In the genomic region with DNA sequence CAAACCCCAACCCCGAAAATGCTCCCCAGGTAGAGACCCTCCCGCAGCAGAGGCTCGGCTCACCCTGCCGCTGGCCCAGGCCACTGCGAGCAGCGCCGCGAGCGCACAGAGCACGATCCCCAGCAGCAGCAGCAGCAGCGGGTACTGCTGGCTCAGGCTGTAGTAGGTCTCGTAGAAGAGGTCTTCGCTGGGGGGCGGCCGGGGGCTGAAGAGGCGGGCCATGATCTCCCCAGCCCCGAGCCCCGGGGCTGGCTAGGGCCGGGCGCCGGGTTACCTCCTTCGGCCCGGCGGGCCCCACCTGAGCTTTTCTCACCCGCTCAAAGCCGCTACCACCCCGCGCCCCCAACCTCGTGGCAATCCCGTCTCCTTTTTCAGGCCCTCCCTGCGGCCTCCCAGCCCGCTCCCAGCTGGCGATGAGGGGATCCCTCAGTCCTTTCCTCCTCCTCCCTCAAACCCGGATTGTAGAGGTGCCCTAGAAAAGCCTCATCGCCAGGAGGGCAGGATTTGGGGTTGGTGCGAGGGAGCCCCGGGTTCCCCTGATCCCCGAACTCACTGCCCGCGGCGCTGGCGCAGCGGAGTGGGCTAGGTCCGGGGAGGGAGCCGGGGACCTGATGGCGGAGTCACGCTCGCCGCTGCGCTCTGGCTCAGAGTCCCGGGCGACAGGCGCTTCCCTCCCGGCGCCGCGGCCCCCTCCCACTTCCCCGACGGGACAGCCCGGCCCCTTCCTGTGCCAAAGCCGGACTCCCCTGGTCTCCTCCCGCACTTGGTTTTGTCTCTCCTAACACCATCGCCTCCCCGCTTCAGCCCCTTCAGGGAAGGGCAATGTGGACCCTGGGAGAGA, we compare ENCODE assay signal across 8 cellular contexts. TPM values are rescaled to one million over a fixed set of nuclear protein-coding genes. Genes with fewer than 3 reads are reported as not detected.
DNase-seq lines count a peak whose midpoint lies in the region; ATAC-seq, FAIRE-seq and TF ChIP-seq lines count a peak whose summit lies in the region.

Gene ADCY4 (minus strand): TSS at position 641 of the 841 bp plus-strand sequence. CDS start 419 bp downstream, at position 222.

- TF ChIP-seq CTCF in bronchial epithelial cell (IDR thresholded peaks at IDR 0.05; ENCODE audit: insufficient read depth, low read length, severe bottlenecking) (no peak), left lung (IDR thresholded peaks at IDR 0.05) (no peak)

- H3K27me3 ChIP-seq in bronchial epithelial cell (ENCODE audit: control insufficient read depth, insufficient read depth, low read length) (no peaks in the 10 kb centered on the region), left lung (peaks cover 9 to 27% of the 10 kb centered on the region in 2 donors), subcutaneous abdominal adipose tissue (ENCODE audit: control insufficient read depth in 5 of 5, insufficient read depth in 4 of 5, low read length in 5 of 5) (peaks cover 0 to 27% (median 20%) of the 10 kb centered on the region in 5 donors)

- peaks cover 24% of the 10 kb centered on the region for H3K27me3 Mint-ChIP-seq in activated CD4-positive, alpha-beta T cell treated with anti-CD3 and anti-CD28 coated beads for 36 hours

- POLR2A ChIA-PET in activated CD4-positive, alpha-beta T cell treated with anti-CD3 and anti-CD28 coated beads for 36 hours (lab: Charles Lee), result interaction anchor here (2.2 kb wide), 1 partner anchor 96 kb away, joined by 31 read pairs; the partner anchor contains the start of gene KHNYN

- peak within 1 kb of the TSS; percentile 74 to 80 for H3K27ac ChIP-seq in left lung
- peak within 1 kb of the TSS; percentile 88 for H3K27ac ChIP-seq in subcutaneous abdominal adipose tissue (ENCODE audit: low read depth, low read length)

- FAIRE-seq in bronchial epithelial cell (lab: Jason Lieb, UNC), result no peak

- H3K36me3 Mint-ChIP-seq in activated CD4-positive, alpha-beta T cell treated with anti-CD3 and anti-CD28 coated beads for 36 hours (ENCODE audit: low read depth), result peaks cover 8% of the 10 kb centered on the region

- H3K4me3 Mint-ChIP-seq in activated CD4-positive, alpha-beta T cell treated with anti-CD3 and anti-CD28 coated beads for 36 hours, result peak within 1 kb of the TSS; percentile 38

- no peaks in the 10 kb centered on the region for H3K9me3 ChIP-seq in left lung
- H3K9me3 ChIP-seq in subcutaneous abdominal adipose tissue (ENCODE audit: control insufficient read depth in 5 of 5, low read length in 5 of 5), result no peaks in the 10 kb centered on the region

- ATAC-seq in activated CD4-positive, alpha-beta T cell treated with anti-CD3 and anti-CD28 coated beads for 36 hours, result no peak
- no peak for ATAC-seq in left lung

- H3K9me3 Mint-ChIP-seq in activated CD4-positive, alpha-beta T cell treated with anti-CD3 and anti-CD28 coated beads for 36 hours (ENCODE audit: low read depth), result no peaks in the 10 kb centered on the region

- intact Hi-C loops in activated CD4-positive, alpha-beta T cell treated with anti-CD3 and anti-CD28 coated beads for 36 hours (cut with DNase I, micrococcal nuclease), result loop anchor here in 1 of 2 experiments (1.0 to 2.0 kb wide), 2 partner anchors 32 to 102 kb away; no protein-coding TSS in a partner anchor
- intact Hi-C loops in left lung (cut with DNase I), result loop anchor here (5.0 to 10.0 kb wide), 3 partner anchors 98 to 340 kb away; no protein-coding TSS in a partner anchor

- no peak within 1 kb of the TSS for H3K27ac Mint-ChIP-seq in activated CD4-positive, alpha-beta T cell treated with anti-CD3 and anti-CD28 coated beads for 36 hours

- H3K36me3 ChIP-seq in bronchial epithelial cell (ENCODE audit: control insufficient read depth, insufficient read depth, low read length) (peaks cover 2% of the 10 kb centered on the region), left lung (peaks cover 0 to 32% of the 10 kb centered on the region in 2 donors), subcutaneous abdominal adipose tissue (ENCODE audit: control insufficient read depth in 5 of 5, insufficient read depth in 5 of 5, low read length in 5 of 5) (peaks cover 0 to 39% (median 9%) of the 10 kb centered on the region in 5 donors)

- CTCF ChIA-PET in activated CD4-positive, alpha-beta T cell treated with anti-CD3 and anti-CD28 coated beads for 36 hours (lab: Charles Lee), result interaction anchor here (0.7 to 5.0 kb wide), 18 partner anchors 10 to 102 kb away, joined by 3 to 201 read pairs (median 11); partner anchors contain the start of genes CBLN3, KHNYN and LTB4R

- H3K4me1 Mint-ChIP-seq in activated CD4-positive, alpha-beta T cell treated with anti-CD3 and anti-CD28 coated beads for 36 hours, result peaks cover 31% of the 10 kb centered on the region

- H3K4me1 ChIP-seq in left lung (peaks cover 30 to 93% of the 10 kb centered on the region in 2 donors), subcutaneous abdominal adipose tissue (ENCODE audit: control insufficient read depth in 5 of 5, insufficient read depth in 5 of 5, low read length in 5 of 5) (peaks cover 12 to 67% (median 56%) of the 10 kb centered on the region in 5 donors)

- H3K4me3 ChIP-seq in bronchial epithelial cell (ENCODE audit: low read depth, low read length), result peak within 1 kb of the TSS; percentile 37
- peak within 1 kb of the TSS; percentile 19 to 46 for H3K4me3 ChIP-seq in left lung
- peak within 1 kb of the TSS; percentile 27 to 77 (median 71) for H3K4me3 ChIP-seq in subcutaneous abdominal adipose tissue (ENCODE audit: low read depth in 1 of 5, low read length in 5 of 5)

- peak within 1 kb of the TSS in 4 of 5 donors; percentile 57 to 83 (median 70) for H3K9ac ChIP-seq in subcutaneous abdominal adipose tissue (ENCODE audit: low read length in 5 of 5)

- DNase-seq in activated CD4-positive, alpha-beta T cell treated with anti-CD3 and anti-CD28 coated beads for 36 hours, result peak; percentile 46
- DNase-seq in activated CD4-positive, alpha-beta T cell treated with anti-CD3 and anti-CD28 coated beads for 1 hour, result no peak
- no peak for DNase-seq in bronchial epithelial cell (ENCODE audit: low read depth)
- DNase-seq in left lung, result peak in 1 of 2 donors; percentile 91
- DNase-seq in cortex of kidney (lab: John Stamatoyannopoulos, UW), result no peak
- no peak for DNase-seq in HuH-7 (ENCODE audit: low spot score)
- no peak for DNase-seq in NCI-H128 (lab: John Stamatoyannopoulos, UW; ENCODE audit: unreplicated experiment)

RNA-seq across cellular contexts. Expression of gene ADCY4, which starts in this region (rescaled TPM):
- 1 to 10 TPM; 1.4 to 1.8 TPM for total RNA-seq in activated CD4-positive, alpha-beta T cell treated with anti-CD3 and anti-CD28 coated beads for 36 hours
- total RNA-seq in bronchial epithelial cell (0.53 and 0.77 TPM in 2 replicates), left lung (10 to 100 TPM; 38.2 to 45.2 TPM)

Comparison
In these comparisons a context has a peak if more than half of its experiments do, and no peak if none do; other contexts are left out.
1. RNA of gene ADCY4 (total RNA-seq): 38.2 to 45.2 TPM in left lung; 1.4 to 1.8 TPM in activated CD4-positive, alpha-beta T cell treated with anti-CD3 and anti-CD28 coated beads for 36 hours and 0.53 to 0.77 TPM in bronchial epithelial cell; every median in the first group is over 10 times any median in the second.
2. Peak in every context shown above with its lines, with median percentiles within 50 percentile points of each other: H3K4me3 ChIP-seq.